ENCODE assay signal across 24 cellular contexts in the genomic region with DNA sequence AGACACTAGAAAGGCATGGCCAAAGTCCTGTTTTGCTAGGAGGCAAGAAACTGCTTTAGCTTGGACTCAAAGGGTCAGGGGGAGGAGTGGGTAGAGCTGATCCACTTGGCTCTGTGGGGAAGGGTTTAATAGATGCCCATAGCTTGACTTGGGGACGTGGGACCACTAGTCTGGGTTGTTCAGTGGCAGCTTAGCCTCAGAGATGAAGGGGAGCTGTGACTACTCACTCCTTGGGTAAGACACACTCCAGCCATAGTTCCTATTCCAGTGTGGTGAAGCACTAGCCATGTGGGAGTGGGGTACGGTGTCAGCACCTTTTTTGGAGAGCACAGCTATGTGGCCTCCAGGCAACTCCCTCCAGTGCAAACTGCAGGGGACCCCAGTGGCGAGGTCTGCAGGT.
DNase-seq lines count a peak whose midpoint lies in the region; ATAC-seq and TF ChIP-seq lines count a peak whose summit lies in the region.
"Had no signal": no experiment of that assay in that cellular context is flagged by ENCODE, and none has a peak within 500 bp of the region (broad histone marks: within the 10 kb centered on the region; RNA-seq: fewer than 3 reads in every experiment).

No MANE protein-coding gene starts in this region.

- no peak overlapping the region for H3K27ac ChIP-seq in esophagus muscularis mucosa (replicated peaks in 1 of 4)
- no peak overlapping the region for H3K27ac ChIP-seq in osteoblast (ENCODE audit: low read depth, low read length)
- H3K27ac ChIP-seq: BLaER1 had no signal

- no peaks in the 10 kb centered on the region for H3K27me3 ChIP-seq in esophagus muscularis mucosa
- H3K27me3 ChIP-seq in osteoblast (ENCODE audit: insufficient read depth, low read length) = no peaks in the 10 kb centered on the region
- H3K27me3 ChIP-seq: BE2C, BLaER1 had no signal

- no peaks in the 10 kb centered on the region for H3K4me1 ChIP-seq in esophagus muscularis mucosa
- no peaks in the 10 kb centered on the region for H3K4me1 ChIP-seq in osteoblast (ENCODE audit: insufficient read depth, low read length)
- H3K4me1 ChIP-seq: BE2C, BLaER1 had no signal

- ATAC-seq in activated naive CD8-positive, alpha-beta T cell treated with anti-CD3 and anti-CD28 coated beads, Interleukin-2, amount 50 U/mL, for 24 hours = no peak
- ATAC-seq: GM12878 had no signal

- no peaks in the 10 kb centered on the region for H4K20me1 ChIP-seq in osteoblast (ENCODE audit: insufficient read depth, low read length)
- H4K20me1 ChIP-seq: BLaER1 had no signal

- no peak overlapping the region for H3K4me3 Mint-ChIP-seq in chondrocyte (ENCODE audit: unreplicated experiment)
- no peak overlapping the region for H3K4me3 Mint-ChIP-seq in activated naive CD8-positive, alpha-beta T cell treated with anti-CD3 and anti-CD28 coated beads, Interleukin-2, amount 50 U/mL, for 24 hours
- H3K4me3 Mint-ChIP-seq: CD14-positive monocyte; CD4-positive, alpha-beta memory T cell; CD4-positive, CD25-positive, alpha-beta regulatory T cell; CD8-positive, alpha-beta memory T cell had no signal

- no peak for TF ChIP-seq POLR2A in esophagus muscularis mucosa (IDR thresholded peaks at IDR 0.05; ENCODE audit: low read depth)

- H3K36me3 Mint-ChIP-seq in chondrocyte (ENCODE audit: low read depth) = no peaks in the 10 kb centered on the region
- peaks cover 15% of the 10 kb centered on the region for H3K36me3 Mint-ChIP-seq in activated naive CD8-positive, alpha-beta T cell treated with anti-CD3 and anti-CD28 coated beads, Interleukin-2, amount 50 U/mL, for 24 hours (ENCODE audit: low read depth)
- H3K36me3 Mint-ChIP-seq: CD14-positive monocyte; CD4-positive, CD25-positive, alpha-beta regulatory T cell had no signal

- H2AFZ ChIP-seq in osteoblast (ENCODE audit: low read length) = no peak overlapping the region

- WGBS in esophagus muscularis mucosa = 47% methylated on average over 2 of the region's 3 CpGs

- no peak overlapping the region for H3K27ac Mint-ChIP-seq in chondrocyte (ENCODE audit: unreplicated experiment)
- no peak overlapping the region for H3K27ac Mint-ChIP-seq in activated naive CD8-positive, alpha-beta T cell treated with anti-CD3 and anti-CD28 coated beads, Interleukin-2, amount 50 U/mL, for 24 hours
- H3K27ac Mint-ChIP-seq: CD14-positive monocyte; CD4-positive, alpha-beta memory T cell; CD4-positive, CD25-positive, alpha-beta regulatory T cell; CD8-positive, alpha-beta memory T cell had no signal

- DNase-seq in chondrocyte (ENCODE audit: low spot score) (peak; percentile 59), esophagus muscularis mucosa (ENCODE audit: extremely low spot score) (peak; percentile 80), osteoblast (ENCODE audit: insufficient read length, low spot score, missing footprints) (peak; percentile 88), NK-92 (lab: John Stamatoyannopoulos, UW; ENCODE audit: unreplicated experiment) (no peak), NCI-H748 treated with DMSO at 0.1 percent for 48 hours (lab: John Stamatoyannopoulos, UW) (no peak)
- DNase-seq in activated naive CD8-positive, alpha-beta T cell treated with anti-CD3 and anti-CD28 coated beads, Interleukin-2, amount 50 U/mL, for 24 hours = no peak
- DNase-seq: 8988T; ACHN; BE2C; C1 segment of cervical spinal cord; CD4-positive, alpha-beta memory T cell; CD4-positive, CD25-positive, alpha-beta regulatory T cell; CD8-positive, alpha-beta memory T cell; COR-L47; DMS 273 treated with DMSO at 0.1 percent for 48 hours; DMS153; DMS53; DMS79; DND-41; EL; GDM1 had no signal

- no peak for TF ChIP-seq EP300 in esophagus muscularis mucosa (IDR thresholded peaks at IDR 0.05)

- H3K9me3 ChIP-seq in esophagus muscularis mucosa = peaks cover 0 to 38% (median 28%) of the 10 kb centered on the region in 4 donors
- no peaks in the 10 kb centered on the region for H3K9me3 ChIP-seq in osteoblast (ENCODE audit: low read depth, low read length)
- H3K9me3 ChIP-seq: BE2C had no signal

- TF ChIP-seq CTCF in chondrocyte (IDR thresholded peaks at IDR 0.05) (no peak), esophagus muscularis mucosa (IDR thresholded peaks at IDR 0.05) (no peak), osteoblast (IDR thresholded peaks at IDR 0.05; ENCODE audit: extremely low read depth, low read depth, low read length) (no peak)

- intact Hi-C loops in esophagus muscularis mucosa (cut with DNase I) = no loop called here

- no peak overlapping the region for H3K4me2 ChIP-seq in osteoblast (ENCODE audit: insufficient read depth, low read length)
- H3K4me2 ChIP-seq: BLaER1 had no signal

- peaks cover 67% of the 10 kb centered on the region for H3K9me3 Mint-ChIP-seq in chondrocyte (ENCODE audit: low read depth)
- peaks cover 28% of the 10 kb centered on the region for H3K9me3 Mint-ChIP-seq in activated naive CD8-positive, alpha-beta T cell treated with anti-CD3 and anti-CD28 coated beads, Interleukin-2, amount 50 U/mL, for 24 hours

- H3K4me3 ChIP-seq in esophagus muscularis mucosa (no peak overlapping the region), osteoblast (ENCODE audit: insufficient read depth, low read length) (no peak overlapping the region)
- H3K4me3 ChIP-seq: BLaER1, GM12878 had no signal

- H3K4me1 Mint-ChIP-seq in chondrocyte (ENCODE audit: low read depth) = no peaks in the 10 kb centered on the region
- H3K4me1 Mint-ChIP-seq in activated naive CD8-positive, alpha-beta T cell treated with anti-CD3 and anti-CD28 coated beads, Interleukin-2, amount 50 U/mL, for 24 hours = no peaks in the 10 kb centered on the region
- H3K4me1 Mint-ChIP-seq: CD14-positive monocyte; CD4-positive, alpha-beta memory T cell; CD4-positive, CD25-positive, alpha-beta regulatory T cell; CD8-positive, alpha-beta memory T cell had no signal

- no peaks in the 10 kb centered on the region for H3K27me3 Mint-ChIP-seq in chondrocyte (ENCODE audit: low read depth)
- peaks cover 10% of the 10 kb centered on the region for H3K27me3 Mint-ChIP-seq in activated naive CD8-positive, alpha-beta T cell treated with anti-CD3 and anti-CD28 coated beads, Interleukin-2, amount 50 U/mL, for 24 hours

- no peaks in the 10 kb centered on the region for H3K79me2 ChIP-seq in osteoblast (ENCODE audit: insufficient read depth, low read length)

- H3K36me3 ChIP-seq in esophagus muscularis mucosa (no peaks in the 10 kb centered on the region), osteoblast (ENCODE audit: insufficient read depth, low read length) (no peaks in the 10 kb centered on the region)
- H3K36me3 ChIP-seq: BE2C, BLaER1 had no signal

Comparison
In these comparisons a context has a peak if more than half of its experiments do, and no peak if none do; other contexts are left out.
1. DNase-seq: peak in chondrocyte (single experiment), esophagus muscularis mucosa (single experiment) and osteoblast (single experiment); none in NK-92 (single experiment), activated naive CD8-positive, alpha-beta T cell treated with anti-CD3 and anti-CD28 coated beads, Interleukin-2, amount 50 U/mL, for 24 hours (single experiment) and NCI-H748 treated with DMSO at 0.1 percent for 48 hours (single experiment).